ENCODE assay signal across 20 cellular contexts in genomic region chr3:66808891-66809578, GRCh38.
DNase-seq lines count a peak whose midpoint lies in the region; ATAC-seq and TF ChIP-seq lines count a peak whose summit lies in the region.
"Had no signal": no experiment of that assay in that cellular context is flagged by ENCODE, and none has a peak within 500 bp of the region (broad histone marks: within the 10 kb centered on the region; RNA-seq: fewer than 3 reads in every experiment).

No MANE protein-coding gene starts in this region.

- H3K9me3 ChIP-seq in Caco-2 (no peaks in the 10 kb centered on the region), tibial nerve (no peaks in the 10 kb centered on the region)
- H3K9me3 ChIP-seq: heart right ventricle, psoas muscle had no signal

- H3K4me1 Mint-ChIP-seq in Caco-2 (ENCODE audit: low read depth, unreplicated experiment) (peaks cover 11% of the 10 kb centered on the region), endothelial cell (ENCODE audit: unreplicated experiment) (peaks cover 28% of the 10 kb centered on the region), nephron (peaks cover 26% of the 10 kb centered on the region)
- H3K4me1 Mint-ChIP-seq: B cell had no signal

- H3K4me3 Mint-ChIP-seq in Caco-2 (ENCODE audit: unreplicated experiment) (no peak overlapping the region), endothelial cell (ENCODE audit: unreplicated experiment) (no peak overlapping the region), nephron (no peak overlapping the region)
- H3K4me3 Mint-ChIP-seq: B cell had no signal

- TF ChIP-seq CTCF in Caco-2 (IDR thresholded peaks at IDR 0.05; ENCODE audit: insufficient read depth in 1 of 2, low read depth in 1 of 2, low read length in 1 of 2, severe bottlenecking in 1 of 2, unreplicated experiment in 1 of 2) = no peak
- TF ChIP-seq CTCF in endothelial cell (IDR thresholded peaks at IDR 0.05; ENCODE audit: unreplicated experiment) = no peak
- no peak for TF ChIP-seq CTCF in nephron (IDR thresholded peaks at IDR 0.05; ENCODE audit: unreplicated experiment in 3 of 3)
- TF ChIP-seq CTCF in omental fat pad (IDR thresholded peaks at IDR 0.05) = no peak
- no peak for TF ChIP-seq CTCF in tibial nerve (IDR thresholded peaks at IDR 0.05)

- no peaks in the 10 kb centered on the region for H3K27me3 Mint-ChIP-seq in Caco-2 (ENCODE audit: insufficient read depth, unreplicated experiment)
- H3K27me3 Mint-ChIP-seq in endothelial cell (ENCODE audit: unreplicated experiment) = peaks cover 6% of the 10 kb centered on the region
- no peaks in the 10 kb centered on the region for H3K27me3 Mint-ChIP-seq in nephron (ENCODE audit: low read depth)
- H3K27me3 Mint-ChIP-seq: B cell had no signal

- peak overlapping the region; percentile 58 for H3K27ac Mint-ChIP-seq in Caco-2 (ENCODE audit: unreplicated experiment)
- H3K27ac Mint-ChIP-seq in endothelial cell (ENCODE audit: unreplicated experiment) = peak overlapping the region; percentile 14
- H3K27ac Mint-ChIP-seq in nephron = peak overlapping the region; percentile 25 to 63 (median 49)
- H3K27ac Mint-ChIP-seq: B cell had no signal

- WGBS in tibial nerve, 2 donors = 69 to 71% methylated on average over 6 of the region's 6 CpGs

- POLR2A ChIA-PET in Caco-2 (lab: Charles Lee) = no interaction called here

- H3K36me3 ChIP-seq in Caco-2 (ENCODE audit: control insufficient read depth, insufficient read depth, low read length) (no peaks in the 10 kb centered on the region), tibial nerve (no peaks in the 10 kb centered on the region)
- H3K36me3 ChIP-seq: heart right ventricle had no signal

- no peak for TF ChIP-seq EP300 in tibial nerve (IDR thresholded peaks at IDR 0.05)

- no peak for TF ChIP-seq POLR2A in tibial nerve (IDR thresholded peaks at IDR 0.05)

- intact Hi-C loops in Caco-2 (cut with micrococcal nuclease; ENCODE audit: unreplicated experiment) = no loop called here

- CTCF ChIA-PET in Caco-2 (lab: Charles Lee) = interaction anchor here (1.1 kb wide), 1 partner anchor 13 kb away, joined by 4 read pairs; no protein-coding TSS in a partner anchor

- H3K4me1 ChIP-seq in Caco-2 (peaks cover 6% of the 10 kb centered on the region; the same call in 1 of the 2 replicates), tibial nerve (no peaks in the 10 kb centered on the region)

- no peak overlapping the region for H3K27ac ChIP-seq in tibial nerve
- H3K27ac ChIP-seq: GM23248, psoas muscle had no signal

- no peak for ATAC-seq in omental fat pad (ENCODE audit: low FRiP score)
- ATAC-seq: psoas muscle had no signal

- H3K4me3 ChIP-seq in Caco-2 (ENCODE audit: low read depth, low read length) = no peak overlapping the region
- no peak overlapping the region for H3K4me3 ChIP-seq in Jurkat, Clone E6-1 (ENCODE audit: low read length)
- H3K4me3 ChIP-seq in tibial nerve = no peak overlapping the region
- H3K4me3 ChIP-seq: GM23248, heart right ventricle, psoas muscle had no signal

- no peaks in the 10 kb centered on the region for H3K36me3 Mint-ChIP-seq in Caco-2 (ENCODE audit: insufficient read depth, unreplicated experiment)
- no peaks in the 10 kb centered on the region for H3K36me3 Mint-ChIP-seq in endothelial cell (ENCODE audit: low read depth, unreplicated experiment)
- H3K36me3 Mint-ChIP-seq in nephron (ENCODE audit: low read depth) = no peaks in the 10 kb centered on the region

- H3K9me3 Mint-ChIP-seq in Caco-2 (ENCODE audit: unreplicated experiment) (peaks cover 6% of the 10 kb centered on the region), endothelial cell (ENCODE audit: unreplicated experiment) (no peaks in the 10 kb centered on the region), nephron (no peaks in the 10 kb centered on the region)

- BruUV-seq in Caco-2 (replicated peaks; lab: Mats Ljungman, UMichigan) = no TSS peak

- H3K27me3 ChIP-seq in Caco-2 (replicated peaks; ENCODE audit: control insufficient read depth, insufficient read depth, low read length) (no peaks in the 10 kb centered on the region), tibial nerve (no peaks in the 10 kb centered on the region)
- H3K27me3 ChIP-seq: heart right ventricle had no signal

- DNase-seq in Caco-2 (no peak), endothelial cell (ENCODE audit: low spot score) (no peak), omental fat pad (ENCODE audit: low spot score) (no peak), tibial nerve (ENCODE audit: low spot score in 2 of 2) (no peak), middle frontal gyrus (ENCODE audit: extremely low spot score, low spot score) (no peak), amniotic stem cell (lab: John Stamatoyannopoulos, UW) (no peak)
- peak; percentile 68 for DNase-seq in Jurkat, Clone E6-1 (ENCODE audit: low read depth, low spot score)
- DNase-seq: activated effector memory CD4-positive, alpha-beta T cell treated with Interleukin-2 at 50 U/mL for 16 hours; DMS79 treated with DMSO at 0.1 percent for 48 hours; GM23248; heart right ventricle; Kasumi-1; NCI-H1048; NCI-H187; NCI-H748 treated with DMSO at 0.1 percent for 48 hours; psoas muscle; stimulated activated CD8-positive, alpha-beta memory T cell treated with anti-CD3 and anti-CD28 coated beads, Interleukin-4, amount 100 ng/mL, for 48 hours; T-helper 9 cell had no signal
